11 cellular contexts compared by ENCODE assay signal in the genomic region with DNA sequence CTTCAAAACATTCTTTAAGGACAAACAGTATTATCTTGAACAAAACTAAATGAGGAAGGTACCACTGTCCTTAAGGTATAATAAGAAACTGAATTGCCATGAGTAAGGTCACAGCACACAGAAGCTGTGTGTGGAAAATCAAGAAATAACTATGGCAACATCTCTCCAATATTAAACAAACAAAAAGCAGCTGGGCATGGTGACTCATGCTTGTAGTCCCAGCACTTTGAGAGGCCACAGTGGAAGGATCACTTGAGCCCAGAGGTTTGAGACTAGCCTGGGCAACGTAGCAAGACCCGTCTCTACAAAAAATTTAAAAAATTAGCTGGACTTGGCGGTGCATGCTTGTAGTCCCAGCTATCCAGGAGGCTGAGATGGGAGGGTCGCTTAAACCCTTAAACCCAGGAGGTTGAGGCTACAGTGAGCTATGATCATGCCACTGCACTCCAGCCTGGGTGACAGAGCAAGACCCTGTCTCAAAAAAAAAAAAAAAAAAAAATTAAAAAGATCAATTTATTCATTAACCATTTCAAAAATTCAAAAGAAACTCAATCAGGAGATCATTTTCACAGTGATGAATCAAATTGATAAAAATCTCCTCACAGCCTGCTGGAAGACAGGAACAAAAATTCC.
DNase-seq lines count a peak whose midpoint lies in the region; ATAC-seq and TF ChIP-seq lines count a peak whose summit lies in the region.
"Had no signal": no experiment of that assay in that cellular context is flagged by ENCODE, and none has a peak within 500 bp of the region (broad histone marks: within the 10 kb centered on the region; RNA-seq: fewer than 3 reads in every experiment).

No MANE protein-coding gene starts in this region.

- intact Hi-C loops in right cardiac atrium (cut with DNase I) (no loop called here), uterus (cut with DNase I; ENCODE audit: low total_unique reads) (no loop called here)

- no peaks in the 10 kb centered on the region for H3K36me3 Mint-ChIP-seq in activated naive CD4-positive, alpha-beta T cell treated with anti-CD3 and anti-CD28 coated beads, Interleukin-2, amount 50 U/mL, for 72 hours

- no peaks in the 10 kb centered on the region for H3K9me3 Mint-ChIP-seq in activated naive CD4-positive, alpha-beta T cell treated with anti-CD3 and anti-CD28 coated beads, Interleukin-2, amount 50 U/mL, for 72 hours
- H3K9me3 Mint-ChIP-seq: CD4-positive, alpha-beta T cell had no signal

- H3K36me3 ChIP-seq in adipocyte (ENCODE audit: control insufficient read depth, insufficient read depth, low read length, severe bottlenecking) (no peaks in the 10 kb centered on the region), uterus (no peaks in the 10 kb centered on the region)
- H3K36me3 ChIP-seq: tibial artery had no signal

- DNase-seq in activated naive CD4-positive, alpha-beta T cell treated with anti-CD3 and anti-CD28 coated beads, Interleukin-2, amount 50 U/mL, for 72 hours (ENCODE audit: low spot score in 2 of 2), result no peak
- DNase-seq in activated naive CD4-positive, alpha-beta T cell treated with anti-CD3 and anti-CD28 coated beads, Interleukin-2, amount 50 U/mL, for 16 hours, result no peak
- DNase-seq in adipocyte (ENCODE audit: low read depth) (peak; percentile 92), right cardiac atrium (peak in 1 of 3 donors; percentile 33), uterus (peak in 1 of 2 donors; percentile 35), NCI-H526 treated with DMSO at 0.1 percent for 48 hours (lab: John Stamatoyannopoulos, UW) (no peak)
- DNase-seq: CD4-positive, alpha-beta T cell; nucleus accumbens had no signal

- H3K9me3 ChIP-seq in adipocyte (ENCODE audit: control insufficient read depth, low read length) (no peaks in the 10 kb centered on the region), right cardiac atrium (ENCODE audit: control insufficient read depth, low read length) (no peaks in the 10 kb centered on the region), uterus (no peaks in the 10 kb centered on the region)
- H3K9me3 ChIP-seq: tibial artery had no signal

- no peak for TF ChIP-seq CTCF in uterus (IDR thresholded peaks at IDR 0.05)

- H3K27me3 ChIP-seq in adipocyte (replicated peaks; ENCODE audit: control insufficient read depth, insufficient read depth, low read length), result no peaks in the 10 kb centered on the region
- H3K27me3 ChIP-seq in right cardiac atrium (ENCODE audit: control insufficient read depth, insufficient read depth), result no peaks in the 10 kb centered on the region
- H3K27me3 ChIP-seq in uterus, result no peaks in the 10 kb centered on the region
- H3K27me3 ChIP-seq: tibial artery had no signal

- 63% methylated on average over 4 of the region's 4 CpGs for WGBS in right cardiac atrium

- TF ChIP-seq POLR2A in uterus (IDR thresholded peaks at IDR 0.05), result no peak

- no peak overlapping the region for H3K4me3 ChIP-seq in adipocyte (ENCODE audit: low read length)
- no peak overlapping the region for H3K4me3 ChIP-seq in right cardiac atrium (ENCODE audit: low read length)
- no peak overlapping the region for H3K4me3 ChIP-seq in uterus
- H3K4me3 ChIP-seq: tibial artery had no signal

- H3K4me1 ChIP-seq in adipocyte (ENCODE audit: control insufficient read depth, insufficient read depth, low read length), result peaks cover 22% of the 10 kb centered on the region
- H3K4me1 ChIP-seq in right cardiac atrium (ENCODE audit: control insufficient read depth, insufficient read depth, low read length), result no peaks in the 10 kb centered on the region
- no peaks in the 10 kb centered on the region for H3K4me1 ChIP-seq in uterus

- no peak overlapping the region for H3K9ac ChIP-seq in adipocyte (ENCODE audit: low read length)

- peak overlapping the region; percentile 30 for H3K27ac ChIP-seq in right cardiac atrium (ENCODE audit: low read length)
- H3K27ac ChIP-seq in uterus, result peak overlapping the region; percentile 36 to 54
- H3K27ac ChIP-seq: tibial artery had no signal

- ATAC-seq in activated naive CD4-positive, alpha-beta T cell treated with anti-CD3 and anti-CD28 coated beads, Interleukin-2, amount 50 U/mL, for 72 hours, result peak; percentile 18 to 29
- ATAC-seq in right cardiac atrium, result peak; percentile 61 to 86
- no peak for ATAC-seq in GM21825 (IDR thresholded peaks at IDR 0.05; ENCODE audit: unreplicated experiment)
- ATAC-seq in GM19452 (IDR thresholded peaks at IDR 0.05; ENCODE audit: unreplicated experiment), result no peak

- H3K27ac Mint-ChIP-seq in activated naive CD4-positive, alpha-beta T cell treated with anti-CD3 and anti-CD28 coated beads, Interleukin-2, amount 50 U/mL, for 72 hours, result no peak overlapping the region
- H3K27ac Mint-ChIP-seq: CD4-positive, alpha-beta T cell had no signal

Comparison
In these comparisons a context has a peak if more than half of its experiments do, and no peak if none do; other contexts are left out.
1. ATAC-seq: peak in activated naive CD4-positive, alpha-beta T cell treated with anti-CD3 and anti-CD28 coated beads, Interleukin-2, amount 50 U/mL, for 72 hours (2 of 2) and right cardiac atrium (2 of 2); none in GM21825 (single experiment) and GM19452 (single experiment).